26 cellular contexts compared by ENCODE assay signal in the genomic region with DNA sequence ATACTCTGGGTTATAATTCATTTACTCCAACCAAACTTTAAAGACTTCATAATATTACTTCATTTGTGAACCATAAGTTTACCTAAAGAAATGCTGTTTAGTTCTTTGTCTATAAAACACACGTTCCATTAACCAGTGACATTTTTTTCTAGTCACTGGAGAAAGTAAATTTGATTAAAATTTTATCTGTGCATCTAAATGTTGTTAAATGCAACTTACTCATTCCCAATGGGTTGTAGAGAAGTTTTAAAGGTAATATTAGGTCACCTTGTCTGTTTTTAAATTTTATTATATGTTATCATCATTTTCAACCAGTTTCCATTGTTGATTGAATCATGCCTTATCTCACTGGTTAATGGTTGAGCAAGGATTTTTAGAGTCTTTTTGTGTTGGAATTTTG.
"Had no signal": no experiment of that assay in that cellular context is flagged by ENCODE, and none has a peak within 500 bp of the region (broad histone marks: within the 10 kb centered on the region; RNA-seq: fewer than 3 reads in every experiment).

No MANE protein-coding gene starts in this region.

- H3K4me1 ChIP-seq: stomach, suprapubic skin, testis, thyroid gland, tibial artery, tibial nerve, transverse colon, upper lobe of left lung, upper lobe of right lung, uterus, vagina had no signal

- H3K36me3 ChIP-seq: stomach, suprapubic skin, thoracic aorta, thyroid gland, tibial artery, tibial nerve, transverse colon, upper lobe of left lung, upper lobe of right lung, uterus, vagina had no signal

- DNase-seq: stimulated activated CD4-positive, alpha-beta T cell treated with anti-CD3 and anti-CD28 coated beads, Interleukin-2, amount 100 ng/mL, for 48 hours; stimulated activated CD4-positive, alpha-beta T cell treated with anti-CD3 and anti-CD28 coated beads, Interleukin-4, amount 100 ng/mL, for 1 hour; stimulated activated CD4-positive, alpha-beta T cell treated with anti-CD3 and anti-CD28 coated beads, Interleukin-4, amount 100 ng/mL, for 24 hours; stimulated activated CD4-positive, alpha-beta T cell treated with anti-CD3 and anti-CD28 coated beads, Interleukin-4, amount 100 ng/mL, for 4 hours; stimulated activated CD8-positive, alpha-beta memory T cell treated with anti-CD3 and anti-CD28 coated beads, Interleukin-4, amount 100 ng/mL, for 48 hours; stimulated activated naive B cell treated with anti-CD40 and anti-IgM and Interleukin-4, amounts not matched to agents 10 μg/mL and 1 μg/mL and 100 μg/mL, for 72 hours; stimulated activated naive CD4-positive, alpha-beta T cell; stimulated activated naive CD4-positive, alpha-beta T cell treated with Interleukin-2 at 50 U/mL for 16 hours; stimulated activated naive CD8-positive, alpha-beta T cell treated with anti-CD3 and anti-CD28 coated beads, Interleukin-15, amount 100 ng/mL, for 72 hours; stimulated activated naive CD8-positive, alpha-beta T cell treated with anti-CD3 and anti-CD28 coated beads, Interleukin-15, Interleukin-2, amounts not matched to agents 100 U/mL and 50 U/mL, for 24 hours; stomach; substantia nigra; testis; tibial artery; transverse colon; trophoblast cell; upper lobe of left lung; upper lobe of right lung; uterus had no signal

- H3K27me3 ChIP-seq: stomach, suprapubic skin, testis, thyroid gland, tibial artery, tibial nerve, transverse colon, upper lobe of left lung, upper lobe of right lung, uterus, vagina had no signal

- H3K4me3 ChIP-seq: stomach, suprapubic skin, testis, thoracic aorta, thyroid gland, tibial artery, tibial nerve, transverse colon, upper lobe of left lung, upper lobe of right lung, uterus, vagina had no signal

- H3K27ac ChIP-seq: stomach, suprapubic skin, testis, thoracic aorta, thyroid gland, tibial artery, tibial nerve, transverse colon, upper lobe of left lung, upper lobe of right lung, uterus, vagina had no signal

- ATAC-seq: stimulated activated effector memory CD8-positive, alpha-beta T cell treated with anti-CD3 and anti-CD28 coated beads, Interleukin-12 subunit alpha, Interleukin-12 subunit beta, amount 100 ng/mL, for 72 hours; stimulated activated memory B cell treated with anti-CD40 and anti-IgM and Interleukin-4, amounts not matched to agents 10 μg/mL and 1 μg/mL and 100 μg/mL, for 72 hours; stimulated activated naive B cell treated with anti-CD40 and anti-IgM and Interleukin-4, amounts not matched to agents 10 μg/mL and 1 μg/mL and 100 μg/mL, for 72 hours; stimulated activated naive CD8-positive, alpha-beta T cell treated with anti-CD3 and anti-CD28 coated beads, Interleukin-15, amount 100 ng/mL, for 72 hours; stimulated activated naive CD8-positive, alpha-beta T cell treated with anti-CD3 and anti-CD28 coated beads, Interleukin-15, Interleukin-2, amounts not matched to agents 100 U/mL and 50 U/mL, for 24 hours; upper lobe of right lung had no signal

- H3K9me3 ChIP-seq: stomach, suprapubic skin, testis, thoracic aorta, thyroid gland, tibial artery, tibial nerve, transverse colon, upper lobe of left lung, upper lobe of right lung, uterus, vagina had no signal
